ENCODE assay signal across 1 cellular context in the genomic region with DNA sequence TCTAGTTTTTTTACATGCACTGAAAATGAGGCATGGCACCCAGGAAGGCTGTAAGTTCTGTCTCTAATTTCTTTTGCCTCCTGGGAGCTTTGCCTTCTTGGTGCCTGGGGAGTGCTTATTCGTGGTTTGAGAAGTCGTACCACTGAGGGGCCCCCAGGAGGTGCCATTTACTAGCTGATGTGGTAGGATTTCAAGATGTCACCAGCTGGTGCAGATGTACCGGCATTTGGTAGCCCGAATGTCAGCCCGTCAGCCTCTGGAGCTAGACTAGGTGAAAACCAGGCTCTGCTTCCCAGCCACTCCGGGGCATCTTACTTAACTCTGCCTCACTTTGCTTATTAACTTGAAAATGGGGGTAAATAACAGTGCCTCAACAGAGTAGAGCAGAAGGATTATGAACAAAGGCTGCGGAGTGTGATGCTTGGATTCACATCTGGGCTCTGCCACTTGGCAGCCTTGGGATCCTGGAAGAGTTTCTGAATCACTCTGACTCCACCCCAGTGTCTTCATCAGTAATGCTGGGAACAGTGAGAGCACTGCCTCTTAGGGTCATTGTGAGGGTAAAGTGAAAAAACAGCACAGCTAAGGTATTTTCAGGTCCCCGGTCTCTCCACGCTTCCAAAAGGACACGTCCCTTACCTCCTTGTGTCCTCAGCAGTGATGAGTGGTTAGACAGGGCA.
TF ChIP-seq lines count a peak whose summit lies in the region.

No MANE protein-coding gene starts in this region.

TF ChIP-seq in GM23338, 12 proteins besides CTCF, POLR2A, EP300 and RAD21:
- TF ChIP-seq JUNB (IDR thresholded peaks at IDR 0.05; ENCODE audit: unreplicated experiment) = no peak
